Comparison of ENCODE assay signal across 22 cellular contexts in genomic region chr6:42659806-42660205, GRCh38.
"Had no signal": no experiment of that assay in that cellular context is flagged by ENCODE, and none has a peak within 500 bp of the region (broad histone marks: within the 10 kb centered on the region; RNA-seq: fewer than 3 reads in every experiment).

No MANE protein-coding gene starts in this region.

- H3K9me3 Mint-ChIP-seq: activated CD4-positive, alpha-beta memory T cell treated with anti-CD3 and anti-CD28 coated beads for 36 hours; activated CD4-positive, alpha-beta T cell treated with anti-CD3 and anti-CD28 coated beads, Interleukin-2, amount 10 ng/mL, durations not matched to agents 7 days and 5 days; brain had no signal

- H3K4me1 Mint-ChIP-seq: activated CD4-positive, alpha-beta T cell treated with anti-CD3 and anti-CD28 coated beads, Interleukin-2, amount 10 ng/mL, durations not matched to agents 7 days and 5 days had no signal

- H3K4me1 ChIP-seq: ascending aorta, Peyer's patch, SJCRH30 had no signal

- H3K27ac Mint-ChIP-seq: activated CD4-positive, alpha-beta memory T cell treated with anti-CD3 and anti-CD28 coated beads for 36 hours; activated CD4-positive, alpha-beta T cell treated with anti-CD3 and anti-CD28 coated beads, Interleukin-2, amount 10 ng/mL, durations not matched to agents 7 days and 5 days had no signal

- DNase-seq: activated CD4-positive, alpha-beta memory T cell treated with anti-CD3 and anti-CD28 coated beads for 36 hours; activated CD4-positive, alpha-beta T cell treated with anti-CD3 and anti-CD28 coated beads, Interleukin-2, amount 10 ng/mL, durations not matched to agents 7 days and 5 days; activated CD4-positive, CD25-positive, alpha-beta regulatory T cell; activated CD8-positive, alpha-beta memory T cell treated with anti-CD3 and anti-CD28 coated beads for 24 hours; activated gamma-delta T cell; activated naive CD4-positive, alpha-beta T cell treated with anti-CD3 and anti-CD28 coated beads, Interleukin-2, amount 50 U/mL, for 16 hours; Karpas-422; NCI-H1105 treated with DMSO at 0.1 percent for 48 hours; NCI-H146; NCI-H187 treated with DMSO at 0.1 percent for 48 hours; NCI-H2081 treated with DMSO at 0.1 percent for 48 hours; NCI-H446; NCI-H524; Peyer's patch; Right ventricle myocardium superior; SJCRH30; SK-N-SH; T-helper 1 cell had no signal

- H3K27me3 Mint-ChIP-seq: activated CD4-positive, alpha-beta memory T cell treated with anti-CD3 and anti-CD28 coated beads for 36 hours; activated CD4-positive, alpha-beta T cell treated with anti-CD3 and anti-CD28 coated beads, Interleukin-2, amount 10 ng/mL, durations not matched to agents 7 days and 5 days; brain had no signal

- H3K27ac ChIP-seq: ascending aorta, Peyer's patch, SJCRH30, VCaP had no signal

- H3K9me3 ChIP-seq: ascending aorta, Peyer's patch, SJCRH30, SK-N-SH had no signal

- H3K4me3 Mint-ChIP-seq: activated CD4-positive, alpha-beta memory T cell treated with anti-CD3 and anti-CD28 coated beads for 36 hours; activated CD4-positive, alpha-beta T cell treated with anti-CD3 and anti-CD28 coated beads, Interleukin-2, amount 10 ng/mL, durations not matched to agents 7 days and 5 days; brain had no signal

- H3K27me3 ChIP-seq: ascending aorta, Peyer's patch, SJCRH30 had no signal

- H3K4me3 ChIP-seq: ascending aorta, K562, Peyer's patch, SJCRH30 had no signal
